14 cellular contexts compared by ENCODE assay signal in the genomic region with DNA sequence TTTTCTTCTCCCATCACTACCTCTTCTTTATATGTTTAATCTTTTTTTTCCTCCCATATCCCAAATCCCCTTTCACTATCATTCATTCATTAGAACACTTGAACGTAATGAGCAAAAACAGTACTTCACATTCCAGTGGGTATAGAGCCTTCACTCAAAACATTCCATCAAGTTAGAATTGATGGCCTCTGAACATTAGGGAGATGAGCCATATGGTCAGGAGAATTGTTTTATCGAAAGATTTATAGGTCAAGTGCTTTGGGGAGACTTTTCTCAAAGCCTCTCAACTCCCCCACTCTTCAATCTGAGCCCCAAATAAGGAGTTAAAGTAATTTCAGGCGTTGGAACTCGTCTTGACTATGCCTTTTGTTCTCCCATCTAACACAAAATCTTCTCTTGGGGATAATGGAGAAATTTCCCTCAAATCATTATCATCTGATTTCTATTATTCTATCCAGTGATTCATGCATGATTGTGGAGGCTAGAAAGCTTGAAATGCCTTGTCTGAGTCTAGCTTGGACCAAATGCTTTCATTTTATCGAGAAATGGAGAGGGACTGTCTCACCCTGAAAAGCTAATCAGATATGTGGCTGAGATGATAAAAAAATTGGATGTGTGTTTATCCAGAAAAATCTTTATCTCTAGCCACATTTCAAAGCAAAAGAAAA.
DNase-seq lines count a peak whose midpoint lies in the region; ATAC-seq lines count a peak whose summit lies in the region.
"Had no signal": no experiment of that assay in that cellular context is flagged by ENCODE, and none has a peak within 500 bp of the region (broad histone marks: within the 10 kb centered on the region; RNA-seq: fewer than 3 reads in every experiment).

No MANE protein-coding gene starts in this region.

- ATAC-seq in GM21528 (IDR thresholded peaks at IDR 0.05; ENCODE audit: low FRiP score, unreplicated experiment), result no peak
- no peak for ATAC-seq in HG03025 (IDR thresholded peaks at IDR 0.05; ENCODE audit: low FRiP score, unreplicated experiment)

- DNase-seq in GM04503 (ENCODE audit: low read depth), result peak; percentile 27
- DNase-seq in amniotic epithelial cell (ENCODE audit: low read depth), result peak; percentile 62
- peak; percentile 67 for DNase-seq in fibroblast of peridontal ligament (ENCODE audit: extremely low read depth)
- peak; percentile 52 for DNase-seq in stromal cell of bone marrow (ENCODE audit: low read depth)
- DNase-seq in activated CD4-positive, alpha-beta T cell treated with anti-CD3 and anti-CD28 coated beads for 1 hour, result no peak
- DNase-seq in UCSD-AML1 (lab: John Stamatoyannopoulos, UW; ENCODE audit: unreplicated experiment), result no peak
- DNase-seq: H7; NCI-H1930; NCI-H69; NK-92 treated with Interleukin-12 subunit alpha and Interleukin-12 subunit beta, amount 100 ng/mL, for 24 hours; OCI-M1; RPMI8226 had no signal

Comparison
In these comparisons a context has a peak if more than half of its experiments do, and no peak if none do; other contexts are left out.
1. DNase-seq: peak in GM04503 (single experiment), amniotic epithelial cell (single experiment), fibroblast of peridontal ligament (single experiment) and stromal cell of bone marrow (single experiment); none in activated CD4-positive, alpha-beta T cell treated with anti-CD3 and anti-CD28 coated beads for 1 hour (single experiment) and UCSD-AML1 (single experiment).